In the genomic region with DNA sequence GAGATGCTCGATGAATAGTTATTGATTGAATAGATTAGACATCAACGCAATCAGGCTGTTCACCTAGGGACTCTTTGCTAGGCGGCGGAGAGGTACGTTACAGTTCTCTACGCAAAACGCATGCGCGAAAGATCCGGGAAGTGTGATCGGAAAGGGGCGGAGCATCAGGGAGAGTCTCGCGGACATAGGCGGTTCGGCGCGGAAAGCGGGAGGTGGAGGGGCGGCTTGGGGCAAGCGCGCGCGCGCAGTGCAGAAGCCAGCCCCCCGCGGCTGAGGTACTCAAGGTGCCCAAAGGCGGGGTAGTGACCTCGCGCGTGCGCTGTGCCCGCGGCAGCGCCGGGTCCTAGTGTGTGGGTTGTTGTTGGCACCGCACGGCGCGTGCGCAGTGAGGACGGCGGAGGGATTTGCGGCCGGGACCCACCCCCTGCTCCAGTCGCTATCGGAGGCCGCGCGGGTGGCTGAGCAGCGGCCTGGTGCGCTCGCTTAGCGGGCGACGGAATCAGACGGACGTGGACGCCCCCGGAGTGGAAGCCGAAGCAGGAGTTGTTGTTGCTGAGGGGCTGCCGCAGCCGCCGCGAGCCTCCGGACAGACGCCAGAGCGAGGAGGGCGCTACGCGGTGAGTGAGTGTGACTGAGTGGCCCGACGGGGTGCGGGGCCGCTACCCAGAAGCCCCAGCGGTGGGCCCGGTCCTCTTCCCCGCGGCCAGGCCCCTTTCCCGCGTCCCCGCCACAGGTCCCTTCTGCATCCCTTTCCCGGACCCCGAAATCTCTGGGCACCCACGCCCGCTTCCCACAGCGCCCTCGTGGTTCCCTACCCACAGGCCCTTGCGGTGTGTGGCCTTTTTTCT, we compare ENCODE assay signal across 8 cellular contexts. TPM values are rescaled to one million over a fixed set of nuclear protein-coding genes. Genes with fewer than 3 reads are reported as not detected.
DNase-seq lines count a peak whose midpoint lies in the region; ATAC-seq lines count a peak whose summit lies in the region.

A gene with protein sequence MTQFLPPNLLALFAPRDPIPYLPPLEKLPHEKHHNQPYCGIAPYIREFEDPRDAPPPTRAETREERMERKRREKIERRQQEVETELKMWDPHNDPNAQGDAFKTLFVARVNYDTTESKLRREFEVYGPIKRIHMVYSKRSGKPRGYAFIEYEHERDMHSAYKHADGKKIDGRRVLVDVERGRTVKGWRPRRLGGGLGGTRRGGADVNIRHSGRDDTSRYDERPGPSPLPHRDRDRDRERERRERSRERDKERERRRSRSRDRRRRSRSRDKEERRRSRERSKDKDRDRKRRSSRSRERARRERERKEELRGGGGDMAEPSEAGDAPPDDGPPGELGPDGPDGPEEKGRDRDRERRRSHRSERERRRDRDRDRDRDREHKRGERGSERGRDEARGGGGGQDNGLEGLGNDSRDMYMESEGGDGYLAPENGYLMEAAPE (plus strand): TSS at position 432 of the 848 bp plus-strand sequence. CDS start 964 bp downstream, outside the sequence.

- H3K4me3 ChIP-seq in CD8-positive, alpha-beta memory T cell (ENCODE audit: low read length): peak within 1 kb of the TSS; percentile 99

- peak within 1 kb of the TSS; percentile 92 to 96 (median 96) for H3K4me3 Mint-ChIP-seq in CD8-positive, alpha-beta memory T cell
- H3K4me3 Mint-ChIP-seq in effector memory CD8-positive, alpha-beta T cell: peak within 1 kb of the TSS; percentile 98 to 99
- H3K4me3 Mint-ChIP-seq in memory B cell: peak within 1 kb of the TSS; percentile 94

- no peaks in the 10 kb centered on the region for H3K27me3 ChIP-seq in CD8-positive, alpha-beta memory T cell (ENCODE audit: insufficient read depth, low read length, poor library complexity, severe bottlenecking)

- H3K4me1 Mint-ChIP-seq in CD8-positive, alpha-beta memory T cell: peaks cover 30 to 48% (median 47%) of the 10 kb centered on the region in 3 donors
- H3K4me1 Mint-ChIP-seq in effector memory CD8-positive, alpha-beta T cell (ENCODE audit: low read depth in 2 of 2): peaks cover 21 to 27% of the 10 kb centered on the region in 2 donors
- peaks cover 14% of the 10 kb centered on the region for H3K4me1 Mint-ChIP-seq in memory B cell

- peaks cover 17% of the 10 kb centered on the region for H3K36me3 ChIP-seq in CD8-positive, alpha-beta memory T cell (ENCODE audit: insufficient read depth, low read length)

- ATAC-seq in GM19468 (IDR thresholded peaks at IDR 0.05; ENCODE audit: extremely low read depth, unreplicated experiment) (peak; percentile 68), memory B cell (ENCODE audit: low read depth) (peak; percentile 87)
- peak; percentile 90 for ATAC-seq in effector memory CD8-positive, alpha-beta T cell (replicated peaks)

- peaks cover 0 to 2% (median 0%) of the 10 kb centered on the region in 5 donors for H3K9me3 Mint-ChIP-seq in CD8-positive, alpha-beta memory T cell
- H3K9me3 Mint-ChIP-seq in effector memory CD8-positive, alpha-beta T cell: no peaks in the 10 kb centered on the region
- H3K9me3 Mint-ChIP-seq in memory B cell: no peaks in the 10 kb centered on the region

- peak; percentile 99 to 100 (median 100) for DNase-seq in CD8-positive, alpha-beta memory T cell
- peak; percentile 99 for DNase-seq in HT1080 (ENCODE audit: low read depth)
- peak; percentile 99 for DNase-seq in NOMO-1 treated with DMSO at 0.1 percent for 48 hours (lab: John Stamatoyannopoulos, UW; ENCODE audit: unreplicated experiment)
- peak; percentile 97 to 98 for DNase-seq in activated CD8-positive, alpha-beta memory T cell treated with anti-CD3 and anti-CD28 coated beads for 4 hours (ENCODE audit: low read depth in 2 of 2)
- peak; percentile 97 to 98 (median 98) for DNase-seq in effector memory CD8-positive, alpha-beta T cell
- peak; percentile 97 to 99 for DNase-seq in memory B cell (ENCODE audit: low spot score in 2 of 2)
- DNase-seq in stimulated activated CD8-positive, alpha-beta memory T cell treated with anti-CD3 and anti-CD28 coated beads, Interleukin-12 subunit alpha, Interleukin-12 subunit beta, amount 100 ng/mL, for 24 hours (ENCODE audit: extremely low read depth): peak; percentile 98

- CTCF ChIA-PET in CD8-positive, alpha-beta memory T cell (lab: Charles Lee): interaction anchor here (0.6 to 4.0 kb wide), 3 partner anchors 9 to 21 kb away, joined by 3 to 28 read pairs (median 9); no protein-coding TSS in a partner anchor

- H3K27ac Mint-ChIP-seq in CD8-positive, alpha-beta memory T cell: peak within 1 kb of the TSS; percentile 87 to 97 (median 93)
- peak within 1 kb of the TSS; percentile 97 for H3K27ac Mint-ChIP-seq in effector memory CD8-positive, alpha-beta T cell
- peak within 1 kb of the TSS; percentile 77 for H3K27ac Mint-ChIP-seq in memory B cell

- no peaks in the 10 kb centered on the region for H3K9me3 ChIP-seq in CD8-positive, alpha-beta memory T cell (ENCODE audit: low read length)

- H3K4me1 ChIP-seq in CD8-positive, alpha-beta memory T cell (ENCODE audit: insufficient read depth, low read length): peaks cover 24% of the 10 kb centered on the region

- H3K27me3 Mint-ChIP-seq in CD8-positive, alpha-beta memory T cell: peaks cover 6 to 11% of the 10 kb centered on the region in 2 donors
- no peaks in the 10 kb centered on the region for H3K27me3 Mint-ChIP-seq in effector memory CD8-positive, alpha-beta T cell
- peaks cover 4% of the 10 kb centered on the region for H3K27me3 Mint-ChIP-seq in memory B cell

- peak within 1 kb of the TSS; percentile 82 for H3K27ac ChIP-seq in CD8-positive, alpha-beta memory T cell (ENCODE audit: low read depth, low read length)

- POLR2A ChIA-PET in CD8-positive, alpha-beta memory T cell (lab: Charles Lee): no interaction called here

- peaks cover 6 to 37% (median 6%) of the 10 kb centered on the region in 3 donors for H3K36me3 Mint-ChIP-seq in CD8-positive, alpha-beta memory T cell
- peaks cover 59% of the 10 kb centered on the region for H3K36me3 Mint-ChIP-seq in effector memory CD8-positive, alpha-beta T cell (ENCODE audit: insufficient read depth)
- peaks cover 9% of the 10 kb centered on the region for H3K36me3 Mint-ChIP-seq in memory B cell

RNA-seq across cellular contexts. Expression of the gene that starts here (rescaled TPM):
- total RNA-seq in CD8-positive, alpha-beta memory T cell: 100 to 1,000 TPM; 210 to 221 TPM
- 66.2 TPM for polyA plus RNA-seq in CD8-positive, alpha-beta memory T cell
- total RNA-seq in HT1080 (2014; rRNA removed; shearing (Covaris generic)): 265 and 348 TPM in 2 replicates
- polyA plus RNA-seq in HT1080 (2015; cell fraction: cytosol; rRNA removed): 186 and 187 TPM in 2 replicates
- polyA plus RNA-seq in HT1080 (2015; cell fraction: nucleus; rRNA removed): 423 and 454 TPM in 2 replicates

Comparison
In these comparisons a context has a peak if more than half of its experiments do, and no peak if none do; other contexts are left out.
1. Peak in every context shown above with its lines: DNase-seq, ATAC-seq, H3K4me3 ChIP-seq and H3K27ac ChIP-seq.